ENCODE assay signal across 8 cellular contexts in the genomic region with DNA sequence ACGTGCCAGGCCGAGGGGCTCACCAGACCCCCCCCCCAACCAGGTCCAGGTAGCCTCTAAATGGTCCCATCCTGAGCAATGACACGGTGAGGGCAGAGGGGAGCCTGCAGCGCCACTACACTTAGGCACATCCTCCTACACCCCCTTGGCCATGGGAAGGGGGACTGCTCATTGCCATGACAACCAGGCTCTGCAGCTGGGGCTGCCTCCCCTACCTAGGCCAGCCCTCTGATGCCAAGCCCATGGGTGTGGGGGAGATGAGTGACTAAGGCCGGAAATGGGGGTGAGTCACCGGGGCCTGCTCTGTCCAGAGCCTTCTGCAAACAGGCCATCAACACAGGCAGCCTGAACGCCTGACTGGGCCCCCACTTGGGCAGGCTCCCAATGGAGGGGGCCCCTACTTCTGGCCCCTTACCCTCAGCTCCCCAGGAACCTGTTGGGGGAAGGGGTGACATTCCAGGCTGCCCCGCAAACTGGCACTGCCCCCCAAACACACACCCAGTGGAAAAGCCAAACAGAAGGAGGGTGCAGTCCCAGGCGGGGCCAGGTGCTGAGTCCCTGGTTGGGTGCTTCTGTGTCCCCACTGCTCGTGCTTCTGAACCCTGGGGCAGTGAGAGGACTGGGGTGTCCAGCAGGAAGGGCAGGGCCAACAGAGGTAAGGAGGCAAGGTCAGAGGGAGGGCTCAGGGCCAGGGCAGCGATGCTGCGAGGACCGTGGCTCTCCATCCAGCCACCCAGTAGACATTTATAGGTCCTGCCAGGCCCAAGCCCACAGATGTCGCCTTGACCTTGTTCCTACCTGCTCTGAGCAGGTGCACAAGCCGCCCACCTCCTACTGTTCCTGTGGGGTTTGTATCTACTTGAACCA. TPM values are rescaled to one million over a fixed set of nuclear protein-coding genes. Genes with fewer than 3 reads are reported as not detected.
DNase-seq lines count a peak whose midpoint lies in the region; ATAC-seq lines count a peak whose summit lies in the region.

No MANE protein-coding gene starts in this region.

- H3K27ac Mint-ChIP-seq in activated CD4-positive, alpha-beta memory T cell treated with anti-CD3 and anti-CD28 coated beads, Interleukin-2, amount 10 ng/mL, durations not matched to agents 7 days and 5 days: peak overlapping the region; percentile 61

- peak overlapping the region in 10 of 11 experiments; percentile 22 to 66 (median 54); a peak in 18 of 22 replicates for H3K27ac ChIP-seq in BLaER1 treated with 17β-estradiol and CSF1 and Interleukin-3, amounts not matched to agents 10 nM and 100 nM
- H3K27ac ChIP-seq in HUES48 (ENCODE audit: low read depth, low read length) (peak overlapping the region; percentile 71), subcutaneous abdominal adipose tissue (ENCODE audit: low read depth, low read length) (peak overlapping the region; percentile 50)

- CTCF ChIA-PET in activated CD4-positive, alpha-beta memory T cell treated with anti-CD3 and anti-CD28 coated beads, Interleukin-2, amount 10 ng/mL, durations not matched to agents 7 days and 5 days (lab: Charles Lee): interaction anchor here (1.2 to 1.9 kb wide), 2 partner anchors 11 kb away, joined by 4 to 9 read pairs; partner anchors contain the start of gene ACBD4

- peaks cover 7% of the 10 kb centered on the region for H3K27me3 Mint-ChIP-seq in activated CD4-positive, alpha-beta memory T cell treated with anti-CD3 and anti-CD28 coated beads, Interleukin-2, amount 10 ng/mL, durations not matched to agents 7 days and 5 days

- ATAC-seq in GM21786 (IDR thresholded peaks at IDR 0.05; ENCODE audit: unreplicated experiment): no peak

- no peaks in the 10 kb centered on the region for H3K9me3 ChIP-seq in BLaER1 treated with 17β-estradiol and CSF1 and Interleukin-3, amounts not matched to agents 10 nM and 100 nM (replicated peaks in 1 of 11)
- H3K9me3 ChIP-seq in HUES48 (ENCODE audit: control insufficient read depth, insufficient read depth, low read length) (no peaks in the 10 kb centered on the region), subcutaneous abdominal adipose tissue (ENCODE audit: control insufficient read depth in 5 of 5, low read length in 5 of 5) (no peaks in the 10 kb centered on the region)

- H3K4me1 Mint-ChIP-seq in activated CD4-positive, alpha-beta memory T cell treated with anti-CD3 and anti-CD28 coated beads, Interleukin-2, amount 10 ng/mL, durations not matched to agents 7 days and 5 days: peaks cover 9% of the 10 kb centered on the region

- H3K9me3 Mint-ChIP-seq in activated CD4-positive, alpha-beta memory T cell treated with anti-CD3 and anti-CD28 coated beads, Interleukin-2, amount 10 ng/mL, durations not matched to agents 7 days and 5 days: no peaks in the 10 kb centered on the region

- H3K4me3 ChIP-seq in BLaER1 treated with 17β-estradiol and CSF1 and Interleukin-3, amounts not matched to agents 10 nM and 100 nM: no peak overlapping the region
- H3K4me3 ChIP-seq in HUES48 (ENCODE audit: low read depth, low read length) (no peak overlapping the region), subcutaneous abdominal adipose tissue (ENCODE audit: low read depth in 1 of 5, low read length in 5 of 5) (no peak overlapping the region)

- H3K4me2 ChIP-seq in BLaER1 treated with 17β-estradiol and CSF1 and Interleukin-3, amounts not matched to agents 10 nM and 100 nM: peak overlapping the region; percentile 16 to 73 (median 55); a peak in 21 of 22 replicates

- H3K4me3 Mint-ChIP-seq in activated CD4-positive, alpha-beta memory T cell treated with anti-CD3 and anti-CD28 coated beads, Interleukin-2, amount 10 ng/mL, durations not matched to agents 7 days and 5 days: no peak overlapping the region

- peaks cover 0 to 9% (median 0%) of the 10 kb centered on the region in 11 experiments; a peak in 5 of 22 replicates for H3K27me3 ChIP-seq in BLaER1 treated with 17β-estradiol and CSF1 and Interleukin-3, amounts not matched to agents 10 nM and 100 nM
- no peaks in the 10 kb centered on the region for H3K27me3 ChIP-seq in HUES48 (ENCODE audit: control insufficient read depth, insufficient read depth, low read length)
- H3K27me3 ChIP-seq in subcutaneous abdominal adipose tissue (ENCODE audit: control insufficient read depth in 5 of 5, insufficient read depth in 4 of 5, low read length in 5 of 5): no peaks in the 10 kb centered on the region

- peaks cover 0 to 33% (median 0%) of the 10 kb centered on the region in 11 experiments; a peak in 8 of 22 replicates for H4K20me1 ChIP-seq in BLaER1 treated with 17β-estradiol and CSF1 and Interleukin-3, amounts not matched to agents 10 nM and 100 nM

- H3K36me3 Mint-ChIP-seq in activated CD4-positive, alpha-beta memory T cell treated with anti-CD3 and anti-CD28 coated beads, Interleukin-2, amount 10 ng/mL, durations not matched to agents 7 days and 5 days (ENCODE audit: low read depth): no peaks in the 10 kb centered on the region

- peaks cover 0 to 23% (median 0%) of the 10 kb centered on the region in 11 experiments; a peak in 3 of 22 replicates for H3K36me3 ChIP-seq in BLaER1 treated with 17β-estradiol and CSF1 and Interleukin-3, amounts not matched to agents 10 nM and 100 nM
- H3K36me3 ChIP-seq in HUES48 (ENCODE audit: control insufficient read depth, insufficient read depth, low read length) (no peaks in the 10 kb centered on the region), subcutaneous abdominal adipose tissue (ENCODE audit: control insufficient read depth in 5 of 5, insufficient read depth in 5 of 5, low read length in 5 of 5) (peaks cover 0 to 18% (median 8%) of the 10 kb centered on the region in 5 donors)

- peak; percentile 52 for DNase-seq in activated CD4-positive, alpha-beta memory T cell treated with anti-CD3 and anti-CD28 coated beads, Interleukin-2, amount 10 ng/mL, durations not matched to agents 7 days and 5 days
- DNase-seq in hepatic stellate cell (ENCODE audit: low spot score): peak; percentile 97
- DNase-seq in cortex of kidney (lab: John Stamatoyannopoulos, UW): no peak
- no peak for DNase-seq in T-helper 9 cell

- POLR2A ChIA-PET in activated CD4-positive, alpha-beta memory T cell treated with anti-CD3 and anti-CD28 coated beads, Interleukin-2, amount 10 ng/mL, durations not matched to agents 7 days and 5 days (lab: Charles Lee): interaction anchor here (0.8 to 1.1 kb wide), 2 partner anchors 11 to 73 kb away, joined by 3 read pairs; partner anchors contain the start of genes ACBD4 and DCAKD

- peaks cover 27 to 68% (median 37%) of the 10 kb centered on the region in 10 experiments for H3K4me1 ChIP-seq in BLaER1 treated with 17β-estradiol and CSF1 and Interleukin-3, amounts not matched to agents 10 nM and 100 nM
- H3K4me1 ChIP-seq in HUES48 (ENCODE audit: control insufficient read depth, insufficient read depth, low read length) (peaks cover 12% of the 10 kb centered on the region; the same call in 1 of the 2 replicates), subcutaneous abdominal adipose tissue (ENCODE audit: control insufficient read depth in 5 of 5, insufficient read depth in 5 of 5, low read length in 5 of 5) (peaks cover 14 to 68% (median 49%) of the 10 kb centered on the region in 5 donors)

- H3K9ac ChIP-seq in BLaER1 treated with 17β-estradiol and CSF1 and Interleukin-3, amounts not matched to agents 10 nM and 100 nM: peak overlapping the region in 10 of 11 experiments; percentile 4 to 51 (median 35); a peak in 14 of 22 replicates
- H3K9ac ChIP-seq in HUES48 (ENCODE audit: low read depth, low read length): no peak overlapping the region
- peak overlapping the region in 2 of 5 donors; percentile 30 to 42 for H3K9ac ChIP-seq in subcutaneous abdominal adipose tissue (ENCODE audit: low read length in 5 of 5)

RNA-seq across cellular contexts. Expression of gene PLCD3, which starts 8.2 kb away (rescaled TPM):
- total RNA-seq in activated CD4-positive, alpha-beta memory T cell treated with anti-CD3 and anti-CD28 coated beads, Interleukin-2, amount 10 ng/mL, durations not matched to agents 7 days and 5 days: 1 to 10 TPM; 2.7 to 3.1 TPM

RNA-seq across cellular contexts. Expression of gene ACBD4, which starts 11.3 kb away (rescaled TPM):
- 10 to 100 TPM; 15.0 to 17.8 TPM for total RNA-seq in activated CD4-positive, alpha-beta memory T cell treated with anti-CD3 and anti-CD28 coated beads, Interleukin-2, amount 10 ng/mL, durations not matched to agents 7 days and 5 days

RNA-seq across cellular contexts. Expression of gene HEXIM1, which starts 24.1 kb away (rescaled TPM):
- total RNA-seq in activated CD4-positive, alpha-beta memory T cell treated with anti-CD3 and anti-CD28 coated beads, Interleukin-2, amount 10 ng/mL, durations not matched to agents 7 days and 5 days: 10 to 100 TPM; 35.0 to 35.8 TPM

RNA-seq across cellular contexts. Expression of gene HEXIM2, which starts 37.5 kb away (rescaled TPM):
- total RNA-seq in activated CD4-positive, alpha-beta memory T cell treated with anti-CD3 and anti-CD28 coated beads, Interleukin-2, amount 10 ng/mL, durations not matched to agents 7 days and 5 days: 1 to 10 TPM; 6.5 to 8.0 TPM

Comparison
In these comparisons a context has a peak if more than half of its experiments do, and no peak if none do; other contexts are left out.
1. DNase-seq: peak in activated CD4-positive, alpha-beta memory T cell treated with anti-CD3 and anti-CD28 coated beads, Interleukin-2, amount 10 ng/mL, durations not matched to agents 7 days and 5 days (single experiment) and hepatic stellate cell (single experiment); none in cortex of kidney (single experiment) and T-helper 9 cell (single experiment).
2. Peak in every context shown above with its lines, with median percentiles within 50 percentile points of each other: H3K27ac ChIP-seq.